Comparison of ENCODE assay signal across 8 cellular contexts in the genomic region with DNA sequence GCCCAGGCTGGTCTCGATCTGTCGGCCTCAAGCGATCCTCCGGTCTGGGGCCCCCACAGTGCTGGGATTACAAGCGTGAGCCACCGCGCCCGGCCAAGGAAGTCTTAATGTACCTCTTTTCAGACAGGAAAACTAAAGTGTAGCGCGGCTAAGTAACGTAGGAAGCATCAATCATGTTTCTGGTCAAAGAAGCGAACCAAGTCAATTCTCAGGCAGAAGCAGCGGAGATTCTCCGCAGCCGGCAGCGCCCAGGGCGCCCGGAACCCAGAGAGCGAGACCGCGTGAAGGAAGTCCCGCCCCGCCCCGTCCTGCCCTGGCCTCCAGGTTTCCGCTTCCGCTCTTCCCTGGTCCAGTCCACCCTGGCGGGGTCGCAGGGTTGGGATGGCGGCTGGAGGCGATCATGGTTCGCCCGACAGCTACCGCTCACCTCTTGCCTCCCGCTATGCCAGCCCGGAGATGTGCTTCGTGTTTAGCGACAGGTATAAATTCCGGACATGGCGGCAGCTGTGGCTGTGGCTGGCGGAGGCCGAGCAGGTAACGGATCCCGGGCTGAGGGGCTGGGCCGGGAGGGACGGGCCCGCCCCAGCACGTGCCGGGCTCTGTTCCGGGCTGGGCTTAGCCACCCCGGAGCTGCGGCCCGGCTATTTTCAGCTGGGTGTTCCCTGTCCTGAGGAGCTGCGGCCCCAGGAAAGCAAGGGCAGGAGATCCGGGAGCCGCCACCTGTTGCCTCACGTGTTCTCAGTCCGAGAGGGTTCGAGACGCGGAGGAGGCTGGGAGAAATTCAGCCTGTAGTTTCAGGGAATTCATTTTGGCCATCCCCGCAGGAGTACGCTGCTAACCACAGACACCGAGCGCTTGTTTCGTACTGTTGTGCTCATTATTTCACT. TPM values are rescaled to one million over a fixed set of nuclear protein-coding genes. Genes with fewer than 3 reads are reported as not detected.
DNase-seq lines count a peak whose midpoint lies in the region; FAIRE-seq and TF ChIP-seq lines count a peak whose summit lies in the region.

A gene (plus strand): TSS at position 323 of the 887 bp plus-strand sequence. CDS start 59 bp downstream, at position 382.

- peak within 1 kb of the TSS; percentile 42 for H2AFZ ChIP-seq in OCI-LY7 (ENCODE audit: low read length)

- peaks cover 56% of the 10 kb centered on the region for H3K79me2 ChIP-seq in OCI-LY7 (ENCODE audit: insufficient read depth, low read depth, low read length)

- peaks cover 32% of the 10 kb centered on the region for H3K36me3 ChIP-seq in OCI-LY7 (ENCODE audit: insufficient read depth, low read length)

- POLR2A ChIA-PET in OCI-LY7 (lab: Charles Lee), result interaction anchor here (0.6 to 3.8 kb wide), 14 partner anchors 68 to 1182 kb away, joined by 3 to 14 read pairs (median 4); no protein-coding TSS in a partner anchor

- no peak for TF ChIP-seq CTCF in GM20000 (IDR thresholded peaks at IDR 0.05; ENCODE audit: extremely low read depth, missing control alignments)
- no peak for TF ChIP-seq CTCF in OCI-LY7 (conservative IDR thresholded peaks at IDR 0.05; ENCODE audit: low read length)

- BruUV-seq in OCI-LY7 (replicated peaks; lab: Mats Ljungman, UMichigan), result no TSS peak

- CTCF ChIA-PET in OCI-LY7 (lab: Charles Lee; ENCODE audit: unreplicated experiment), result interaction anchor here (0.6 kb wide), 1 partner anchor 33 kb away, joined by 4 read pairs; no protein-coding TSS in a partner anchor

- intact Hi-C loops in OCI-LY7 (cut with micrococcal nuclease; ENCODE audit: unreplicated experiment), result loop anchor here (1.0 to 5.0 kb wide), 4 partner anchors 134 to 814 kb away; a partner anchor contains a TSS

- peak within 1 kb of the TSS; percentile 96 for H3K27ac ChIP-seq in OCI-LY7 (ENCODE audit: low read depth, low read length, poor library complexity, severe bottlenecking)

- H3K9me3 ChIP-seq in OCI-LY7 (ENCODE audit: low read length), result no peaks in the 10 kb centered on the region
- H3K9me3 ChIP-seq in mononuclear cell (ENCODE audit: low read depth, low read length), result no peaks in the 10 kb centered on the region

- H3K4me2 ChIP-seq in OCI-LY7 (ENCODE audit: low read length), result peak within 1 kb of the TSS; percentile 87

- peak within 1 kb of the TSS; percentile 80 for H3K4me3 ChIP-seq in OCI-LY7 (ENCODE audit: low read depth, low read length, poor library complexity, severe bottlenecking)
- H3K4me3 ChIP-seq in mononuclear cell (ENCODE audit: low read length), result peak within 1 kb of the TSS; percentile 95

- FAIRE-seq in HTR-8/SVneo (lab: Jason Lieb, UNC), result no peak

- H3K4me1 ChIP-seq in OCI-LY7 (ENCODE audit: insufficient read depth, low read length, poor library complexity, severe bottlenecking) (peaks cover 29% of the 10 kb centered on the region), mononuclear cell (ENCODE audit: insufficient read depth, low read length) (peaks cover 55% of the 10 kb centered on the region)

- no peaks in the 10 kb centered on the region for H4K20me1 ChIP-seq in OCI-LY7 (ENCODE audit: insufficient read depth, low read length)

- H3K9me2 ChIP-seq in OCI-LY7 (ENCODE audit: insufficient read depth, low read length), result no peaks in the 10 kb centered on the region

- peak; percentile 89 for DNase-seq in COLO829 (ENCODE audit: low spot score)
- peak; percentile 90 for DNase-seq in GM20000 (ENCODE audit: low spot score)
- DNase-seq in HTR-8/SVneo (ENCODE audit: insufficient read length, low spot score), result peak; percentile 92
- peak; percentile 91 for DNase-seq in OCI-LY7 (ENCODE audit: low spot score)
- peak; percentile 82 for DNase-seq in activated T-cell treated with anti-CD3 and anti-CD28 coated beads for 24 hours (ENCODE audit: low read depth)
- DNase-seq in epidermal melanocyte (ENCODE audit: insufficient read length, low spot score), result peak; percentile 90
- DNase-seq in stimulated activated CD8-positive, alpha-beta memory T cell treated with anti-CD3 and anti-CD28 coated beads, Interleukin-2, amount 100 ng/mL, for 48 hours (ENCODE audit: low read depth in 2 of 2), result peak; percentile 81 to 82

- no peaks in the 10 kb centered on the region for H3K27me3 ChIP-seq in mononuclear cell (ENCODE audit: insufficient read depth, low read length)

RNA-seq across cellular contexts. Expression of the gene that starts here (rescaled TPM):
- total RNA-seq in OCI-LY7 (2014; rRNA removed; shearing (Covaris generic)), result 117 and 141 TPM in 2 replicates
- total RNA-seq in OCI-LY7 (2022), result 120 and 137 TPM in 2 replicates
- 82.0 TPM for total RNA-seq in mononuclear cell

Comparison
In these comparisons a context has a peak if more than half of its experiments do, and no peak if none do; other contexts are left out.
1. Peak in every context shown above with its lines: DNase-seq, H3K4me3 ChIP-seq and H3K27ac ChIP-seq.